Comparison of ENCODE assay signal across 25 cellular contexts in genomic region chr10:621500-621899, GRCh38.
DNase-seq lines count a peak whose midpoint lies in the region; ATAC-seq and TF ChIP-seq lines count a peak whose summit lies in the region.
"Had no signal": no experiment of that assay in that cellular context is flagged by ENCODE, and none has a peak within 500 bp of the region (broad histone marks: within the 10 kb centered on the region; RNA-seq: fewer than 3 reads in every experiment).

No MANE protein-coding gene starts in this region.

- TF ChIP-seq CTCF in OCI-LY7 (conservative IDR thresholded peaks at IDR 0.05; ENCODE audit: low read length) (no peak), neural progenitor cell (IDR thresholded peaks at IDR 0.05) (no peak), tibial nerve (IDR thresholded peaks at IDR 0.05) (no peak), stomach (IDR thresholded peaks at IDR 0.05) (no peak)

- H3K4me1 Mint-ChIP-seq in neural progenitor cell: peaks cover 74% of the 10 kb centered on the region

- H3K36me3 Mint-ChIP-seq in neural progenitor cell: peaks cover 8% of the 10 kb centered on the region
- H3K36me3 Mint-ChIP-seq: CD8-positive, alpha-beta T cell had no signal

- H3K27me3 ChIP-seq in neural progenitor cell: no peaks in the 10 kb centered on the region
- no peaks in the 10 kb centered on the region for H3K27me3 ChIP-seq in tibial nerve
- no peaks in the 10 kb centered on the region for H3K27me3 ChIP-seq in stomach
- H3K27me3 ChIP-seq: tibial artery had no signal

- H3K9me3 ChIP-seq in OCI-LY7 (ENCODE audit: low read length): no peaks in the 10 kb centered on the region
- no peaks in the 10 kb centered on the region for H3K9me3 ChIP-seq in neural progenitor cell (ENCODE audit: low read depth)
- no peaks in the 10 kb centered on the region for H3K9me3 ChIP-seq in tibial nerve
- H3K9me3 ChIP-seq in stomach: no peaks in the 10 kb centered on the region
- H3K9me3 ChIP-seq: neutrophil, tibial artery had no signal

- no peaks in the 10 kb centered on the region for H3K36me3 ChIP-seq in OCI-LY7 (ENCODE audit: insufficient read depth, low read length)
- no peaks in the 10 kb centered on the region for H3K36me3 ChIP-seq in neural progenitor cell
- H3K36me3 ChIP-seq in tibial nerve: no peaks in the 10 kb centered on the region
- H3K36me3 ChIP-seq in stomach: no peaks in the 10 kb centered on the region
- H3K36me3 ChIP-seq: neutrophil, tibial artery had no signal

- H3K4me2 ChIP-seq in OCI-LY7 (ENCODE audit: low read length) (0 out of 2 replicates have a peak overlapping the region, but pooled peaks have one; percentile 76), neural progenitor cell (no peak overlapping the region)
- H3K4me2 ChIP-seq: KMS-11 had no signal

- BruUV-seq in OCI-LY7 (replicated peaks; lab: Mats Ljungman, UMichigan): no TSS peak

- TF ChIP-seq POLR2A in tibial nerve (IDR thresholded peaks at IDR 0.05) (no peak), stomach (IDR thresholded peaks at IDR 0.05) (no peak)

- no peak overlapping the region for H3K4me3 Mint-ChIP-seq in neural progenitor cell
- H3K4me3 Mint-ChIP-seq: activated naive CD4-positive, alpha-beta T cell treated with anti-CD3 and anti-CD28 coated beads for 36 hours; CD8-positive, alpha-beta T cell had no signal

- H4K20me1 ChIP-seq in OCI-LY7 (ENCODE audit: insufficient read depth, low read length) (no peaks in the 10 kb centered on the region), neural progenitor cell (ENCODE audit: low read depth) (peaks cover 87% of the 10 kb centered on the region)

- H3K9me3 Mint-ChIP-seq in neural progenitor cell: no peaks in the 10 kb centered on the region
- H3K9me3 Mint-ChIP-seq: activated naive CD4-positive, alpha-beta T cell treated with anti-CD3 and anti-CD28 coated beads for 36 hours; CD8-positive, alpha-beta T cell had no signal

- H3K4me3 ChIP-seq in OCI-LY7 (ENCODE audit: low read depth, low read length, poor library complexity, severe bottlenecking) (no peak overlapping the region), neural progenitor cell (no peak overlapping the region), tibial nerve (no peak overlapping the region), stomach (no peak overlapping the region)
- H3K4me3 ChIP-seq: SK-N-MC, tibial artery had no signal

- peak overlapping the region; percentile 9 for H3K27ac Mint-ChIP-seq in neural progenitor cell
- H3K27ac Mint-ChIP-seq: activated naive CD4-positive, alpha-beta T cell treated with anti-CD3 and anti-CD28 coated beads for 36 hours; CD8-positive, alpha-beta T cell had no signal

- H2AFZ ChIP-seq in OCI-LY7 (ENCODE audit: low read length) (no peak overlapping the region), neural progenitor cell (replicated peaks) (no peak overlapping the region)

- DNase-seq in OCI-LY7 (ENCODE audit: low spot score) (no peak), dermis blood vessel endothelial cell (peak; percentile 15), neural progenitor cell (ENCODE audit: low spot score) (no peak), tibial nerve (ENCODE audit: low spot score in 2 of 2) (no peak), DMS 273 (lab: John Stamatoyannopoulos, UW; ENCODE audit: unreplicated experiment) (no peak), stomach (no peak)
- DNase-seq: activated CD4-positive, alpha-beta T cell treated with anti-CD3 and anti-CD28 coated beads, Interleukin-2, amount 50 U/mL, for 1 hour; activated naive CD4-positive, alpha-beta T cell treated with anti-CD3 and anti-CD28 coated beads for 36 hours; amniotic stem cell; CD8-positive, alpha-beta T cell; cortex of kidney; GDM1; GOT3; NCI-H1694; NCI-H2171 treated with DMSO at 0.1 percent for 48 hours; NCI-H526 treated with DMSO at 0.1 percent for 48 hours; stimulated activated CD4-positive, alpha-beta T cell treated with anti-CD3 and anti-CD28 coated beads, Interleukin-4, amount 100 ng/mL, for 24 hours; stimulated activated naive CD8-positive, alpha-beta T cell treated with anti-CD3 and anti-CD28 coated beads, Interleukin-15, Interleukin-2, amounts not matched to agents 100 U/mL and 50 U/mL, for 24 hours; T-helper 2 cell; tibial artery had no signal

- H3K9ac ChIP-seq in neural progenitor cell: no peak overlapping the region
- H3K9ac ChIP-seq: KMS-11 had no signal

- no peak for ATAC-seq in HG02981 (IDR thresholded peaks at IDR 0.05; ENCODE audit: unreplicated experiment)
- ATAC-seq: CD8-positive, alpha-beta T cell; stimulated activated naive CD8-positive, alpha-beta T cell treated with anti-CD3 and anti-CD28 coated beads, Interleukin-15, Interleukin-2, amounts not matched to agents 100 U/mL and 50 U/mL, for 24 hours had no signal

- peaks cover 9% of the 10 kb centered on the region for H3F3A ChIP-seq in neural progenitor cell (ENCODE audit: low read depth)

- H3K79me2 ChIP-seq in OCI-LY7 (ENCODE audit: insufficient read depth, low read depth, low read length): no peaks in the 10 kb centered on the region
- peaks cover 83% of the 10 kb centered on the region for H3K79me2 ChIP-seq in neural progenitor cell (ENCODE audit: low read depth)

- H3K9me2 ChIP-seq in OCI-LY7 (ENCODE audit: insufficient read depth, low read length): no peaks in the 10 kb centered on the region

- no peak overlapping the region for H3K27ac ChIP-seq in OCI-LY7 (ENCODE audit: low read depth, low read length, poor library complexity, severe bottlenecking)
- H3K27ac ChIP-seq in neural progenitor cell: no peak overlapping the region
- H3K27ac ChIP-seq in tibial nerve: peak overlapping the region in 3 of 4 donors; percentile 41 to 96 (median 95)
- H3K27ac ChIP-seq in stomach: peak overlapping the region in 2 of 5 donors; percentile 8 to 83
- H3K27ac ChIP-seq: KMS-11, neutrophil, RWPE1, SK-N-MC had no signal

- WGBS in tibial nerve, 2 donors: 86 to 89% methylated on average over 13 of the region's 13 CpGs
- 71 to 85% (median 78%) methylated on average over 13 of the region's 13 CpGs for WGBS in stomach, 5 donors

- CTCF ChIA-PET in OCI-LY7 (lab: Charles Lee; ENCODE audit: unreplicated experiment): no interaction called here

- TF ChIP-seq EP300 in tibial nerve (IDR thresholded peaks at IDR 0.05): no peak
- no peak for TF ChIP-seq EP300 in stomach (IDR thresholded peaks at IDR 0.05)

- intact Hi-C loops in OCI-LY7 (cut with micrococcal nuclease; ENCODE audit: unreplicated experiment) (loop anchor here (5.0 kb wide), 1 partner anchor 109 kb away; no protein-coding TSS in a partner anchor), stomach (cut with DNase I; ENCODE audit: low total_unique reads) (no loop called here)

- H3K4me1 ChIP-seq in OCI-LY7 (ENCODE audit: insufficient read depth, low read length, poor library complexity, severe bottlenecking) (peaks cover 20% of the 10 kb centered on the region), neural progenitor cell (peaks cover 38% of the 10 kb centered on the region), tibial nerve (peaks cover 3 to 79% (median 33%) of the 10 kb centered on the region in 4 donors), stomach (peaks cover 28 to 81% (median 62%) of the 10 kb centered on the region in 4 donors)

- POLR2A ChIA-PET in OCI-LY7 (lab: Charles Lee): no interaction called here

- peaks cover 12% of the 10 kb centered on the region for H3K27me3 Mint-ChIP-seq in neural progenitor cell (ENCODE audit: insufficient read depth, low read depth)

Comparison
In these comparisons a context has a peak if more than half of its experiments do, and no peak if none do; other contexts are left out.
1. H3K27ac ChIP-seq: peak in tibial nerve (3 of 4); none in OCI-LY7 (single experiment) and neural progenitor cell (single experiment).